In the genomic region with DNA sequence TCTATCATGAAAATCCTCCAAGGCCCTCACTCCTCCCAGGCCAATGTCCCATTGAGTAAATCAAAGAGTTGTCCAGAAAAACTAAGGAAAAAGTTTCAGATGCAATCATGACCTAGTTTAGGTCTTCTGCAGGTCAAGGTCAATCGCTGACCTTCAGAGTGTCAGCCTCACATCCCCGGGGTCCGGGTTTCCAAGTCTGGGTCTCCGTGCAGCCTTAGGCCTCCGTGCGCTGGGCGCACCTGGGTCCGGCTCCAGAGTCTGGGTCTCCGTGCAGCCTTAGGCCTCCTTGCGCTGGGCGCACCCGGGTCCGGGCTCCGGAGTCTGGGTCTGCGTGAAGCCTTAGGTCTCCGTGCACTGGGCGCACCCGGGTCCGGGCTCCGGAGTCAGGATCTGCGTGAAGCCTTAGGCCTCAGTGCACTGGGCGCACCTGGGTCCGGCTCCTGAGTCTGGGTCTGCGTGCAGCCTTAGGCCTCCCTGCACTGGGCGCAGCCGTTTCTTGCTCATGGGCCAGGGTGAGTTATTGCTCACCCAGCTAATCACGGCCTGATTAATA, we compare ENCODE assay signal across 19 cellular contexts.
"Had no signal": no experiment of that assay in that cellular context is flagged by ENCODE, and none has a peak within 500 bp of the region (broad histone marks: within the 10 kb centered on the region; RNA-seq: fewer than 3 reads in every experiment).

No MANE protein-coding gene starts in this region.

- H3K27ac Mint-ChIP-seq: effector memory CD8-positive, alpha-beta T cell; memory B cell; mesothelial cell of epicardium; naive B cell; natural killer cell treated with Interleukin-12 subunit alpha and Interleukin-12 subunit beta and Interleukin-15 and Interleukin-18, amount 100 ng/mL, for 72 hours; stimulated activated naive B cell treated with anti-CD40 and anti-IgM and Interleukin-4, amounts not matched to agents 10 μg/mL and 1 μg/mL and 100 μg/mL, for 72 hours had no signal

- H3K4me3 Mint-ChIP-seq: effector memory CD8-positive, alpha-beta T cell; memory B cell; mesothelial cell of epicardium; naive B cell; natural killer cell treated with Interleukin-12 subunit alpha and Interleukin-12 subunit beta and Interleukin-15 and Interleukin-18, amount 100 ng/mL, for 72 hours; neural crest cell; stimulated activated naive B cell treated with anti-CD40 and anti-IgM and Interleukin-4, amounts not matched to agents 10 μg/mL and 1 μg/mL and 100 μg/mL, for 72 hours had no signal

- H3K4me1 Mint-ChIP-seq: memory B cell; naive B cell; stimulated activated naive B cell treated with anti-CD40 and anti-IgM and Interleukin-4, amounts not matched to agents 10 μg/mL and 1 μg/mL and 100 μg/mL, for 72 hours had no signal

- H3K27me3 Mint-ChIP-seq: effector memory CD8-positive, alpha-beta T cell; memory B cell; naive B cell; natural killer cell treated with Interleukin-12 subunit alpha and Interleukin-12 subunit beta and Interleukin-15 and Interleukin-18, amount 100 ng/mL, for 72 hours; stimulated activated naive B cell treated with anti-CD40 and anti-IgM and Interleukin-4, amounts not matched to agents 10 μg/mL and 1 μg/mL and 100 μg/mL, for 72 hours had no signal

- DNase-seq: cortex of kidney; effector memory CD8-positive, alpha-beta T cell; gastrocnemius medialis; kidney; mucosa of descending colon; naive B cell; ovary; retina; small intestine; stimulated activated CD4-positive, alpha-beta T cell treated with anti-CD3 and anti-CD28 coated beads, Interleukin-15, amount 100 ng/mL, for 24 hours; stimulated activated CD4-positive, alpha-beta T cell treated with anti-CD3 and anti-CD28 coated beads, Interleukin-2, amount 100 ng/mL, for 48 hours; stimulated activated naive B cell treated with anti-CD40 and anti-IgM and Interleukin-4, amounts not matched to agents 10 μg/mL and 1 μg/mL and 100 μg/mL, for 72 hours; stomach; thyroid gland had no signal

- H3K9me3 Mint-ChIP-seq: effector memory CD8-positive, alpha-beta T cell; memory B cell; mesothelial cell of epicardium; naive B cell; natural killer cell treated with Interleukin-12 subunit alpha and Interleukin-12 subunit beta and Interleukin-15 and Interleukin-18, amount 100 ng/mL, for 72 hours; neural crest cell; stimulated activated naive B cell treated with anti-CD40 and anti-IgM and Interleukin-4, amounts not matched to agents 10 μg/mL and 1 μg/mL and 100 μg/mL, for 72 hours had no signal

- ATAC-seq: effector memory CD8-positive, alpha-beta T cell; gastrocnemius medialis; left lobe of liver; mucosa of descending colon; natural killer cell treated with Interleukin-12 subunit alpha and Interleukin-12 subunit beta and Interleukin-15 and Interleukin-18, amount 100 ng/mL, for 72 hours; stimulated activated naive B cell treated with anti-CD40 and anti-IgM and Interleukin-4, amounts not matched to agents 10 μg/mL and 1 μg/mL and 100 μg/mL, for 72 hours had no signal
